ENCODE assay signal across 12 cellular contexts in genomic region chr3:32146669-32147315, GRCh38. TPM values are rescaled to one million over a fixed set of nuclear protein-coding genes. Genes with fewer than 3 reads are reported as not detected.
DNase-seq lines count a peak whose midpoint lies in the region; ATAC-seq, FAIRE-seq and TF ChIP-seq lines count a peak whose summit lies in the region.
"Had no signal": no experiment of that assay in that cellular context is flagged by ENCODE, and none has a peak within 500 bp of the region (broad histone marks: within the 10 kb centered on the region; RNA-seq: fewer than 3 reads in every experiment).

No MANE protein-coding gene starts in this region.

- H2BK20ac ChIP-seq in H1 (ENCODE audit: low read length): no peak overlapping the region

- H3K4me1 ChIP-seq in H1 (replicated peaks in 1 of 4; ENCODE audit: control insufficient read depth in 3 of 4, insufficient read depth in 4 of 4, low read length in 3 of 4): peaks cover 0 to 6% (median 4%) of the 10 kb centered on the region in 4 experiments; a peak in 4 of 7 replicates
- no peaks in the 10 kb centered on the region for H3K4me1 ChIP-seq in ascending aorta
- H3K4me1 ChIP-seq in prostate gland (replicated peaks): no peaks in the 10 kb centered on the region
- H3K4me1 ChIP-seq: body of pancreas had no signal

- no peak overlapping the region for H3K4ac ChIP-seq in H1 (replicated peaks; ENCODE audit: insufficient read length, low read depth, low read length)

- no peaks in the 10 kb centered on the region; the same call in 1 of the 2 replicates for H3K23me2 ChIP-seq in H1 (ENCODE audit: low read depth, low read length)

- H4K8ac ChIP-seq in H1 (ENCODE audit: extremely low read depth, insufficient read depth, low read length): no peak overlapping the region

- POLR2A ChIA-PET in H1 (lab: Charles Lee; ENCODE audit: partially characterized antibody): no interaction called here

- no peak overlapping the region for H2BK12ac ChIP-seq in H1 (ENCODE audit: low read depth, low read length)

- H3K36me3 ChIP-seq in H1 (ENCODE audit: control insufficient read depth in 2 of 4, insufficient read depth in 4 of 4, low read length in 3 of 4) (no peaks in the 10 kb centered on the region), ascending aorta (peaks cover 12 to 55% of the 10 kb centered on the region in 2 donors), prostate gland (no peaks in the 10 kb centered on the region)

- H2BK5ac ChIP-seq in H1 (ENCODE audit: low read depth, low read length): no peak overlapping the region

- H3K9ac ChIP-seq in H1 (replicated peaks in 1 of 4; ENCODE audit: extremely low read depth in 1 of 4, low read depth in 3 of 4, low read length in 3 of 4): no peak overlapping the region

- TF ChIP-seq RAD21 in H1 (IDR thresholded peaks at IDR 0.05 in 1 of 2, conservative IDR thresholded peaks at IDR 0.05 in 1 of 2; ENCODE audit: low read depth in 2 of 2, low read length in 2 of 2): no peak

- H3K56ac ChIP-seq in H1 (replicated peaks; ENCODE audit: insufficient read length, low read depth, low read length): no peak overlapping the region

- H2BK120ac ChIP-seq in H1 (replicated peaks; ENCODE audit: low read depth, low read length): no peak overlapping the region

- no peaks in the 10 kb centered on the region for H3K9me3 ChIP-seq in H1 (ENCODE audit: insufficient read depth in 2 of 2, low read depth in 1 of 2, low read length in 1 of 2)
- H3K9me3 ChIP-seq in ascending aorta: no peaks in the 10 kb centered on the region
- no peaks in the 10 kb centered on the region for H3K9me3 ChIP-seq in prostate gland
- H3K9me3 ChIP-seq: body of pancreas, Caco-2 had no signal

- H2AFZ ChIP-seq in H1 (ENCODE audit: low read length): peak overlapping the region; percentile 63; the same call in 1 of the 2 replicates

- H4K91ac ChIP-seq in H1 (replicated peaks; ENCODE audit: insufficient read length, low read length): no peak overlapping the region

- TF ChIP-seq EP300 in H1 (IDR thresholded peaks at IDR 0.05; ENCODE audit: borderline replicate concordance in 1 of 2, low read depth in 2 of 2, low read length in 2 of 2): no peak

- H2BK15ac ChIP-seq in H1 (ENCODE audit: low read length): no peak overlapping the region

- FAIRE-seq in H1 (lab: Jason Lieb, UNC): no peak

- H3K4me3 ChIP-seq in H1 (ENCODE audit: extremely low read depth in 1 of 4, insufficient read depth in 2 of 4, low read depth in 3 of 4, low read length in 4 of 4) (no peak overlapping the region), ascending aorta (no peak overlapping the region), prostate gland (no peak overlapping the region)
- H3K4me3 ChIP-seq: body of pancreas had no signal

- CTCF ChIA-PET in H1 (lab: Charles Lee; ENCODE audit: partially characterized antibody): no interaction called here

- peaks cover 0 to 2% of the 10 kb centered on the region in 2 experiments for H4K20me1 ChIP-seq in H1 (replicated peaks in 1 of 2; ENCODE audit: control insufficient read depth in 1 of 2, insufficient read depth in 2 of 2, low read length in 2 of 2)

- TF ChIP-seq POLR2A in H1 (IDR thresholded peaks at IDR 0.05; ENCODE audit: control extremely low read depth in 1 of 2, low read depth in 2 of 2, low read length in 2 of 2) (no peak), prostate gland (IDR thresholded peaks at IDR 0.05) (no peak)

- no peak for TF ChIP-seq CTCF in H1 (IDR thresholded peaks at IDR 0.05; ENCODE audit: control extremely low read depth in 1 of 3, insufficient read depth in 1 of 3, low read depth in 1 of 3, low read length in 3 of 3)
- TF ChIP-seq CTCF in ascending aorta (IDR thresholded peaks at IDR 0.05): no peak
- TF ChIP-seq CTCF in prostate gland (IDR thresholded peaks at IDR 0.05): no peak

- ATAC-seq in GM21737 (IDR thresholded peaks at IDR 0.05; ENCODE audit: unreplicated experiment): peak; percentile 65
- no peak for ATAC-seq in GM19324 (IDR thresholded peaks at IDR 0.05; ENCODE audit: low FRiP score, unreplicated experiment)
- ATAC-seq: body of pancreas had no signal

- no peaks in the 10 kb centered on the region for H3K79me1 ChIP-seq in H1 (ENCODE audit: low read depth, low read length)

- H3K27ac ChIP-seq in H1 (ENCODE audit: low read depth, low read length): no peak overlapping the region
- no peak overlapping the region for H3K27ac ChIP-seq in ascending aorta
- no peak overlapping the region for H3K27ac ChIP-seq in prostate gland
- H3K27ac ChIP-seq: body of pancreas had no signal

- intact Hi-C loops in ascending aorta (cut with DNase I): loop anchor here (10.0 kb wide), 1 partner anchor 532 kb away; no protein-coding TSS in a partner anchor
- intact Hi-C loops in prostate gland (cut with DNase I): loop anchor here (10.0 kb wide), 1 partner anchor 612 kb away; the partner anchor contains the start of gene STT3B

- no peaks in the 10 kb centered on the region for H3K27me3 ChIP-seq in H1 (replicated peaks in 1 of 4; ENCODE audit: control insufficient read depth in 3 of 4, extremely low read depth in 1 of 4, insufficient read depth in 3 of 4, low read length in 3 of 4)
- no peaks in the 10 kb centered on the region for H3K27me3 ChIP-seq in ascending aorta
- H3K27me3 ChIP-seq in prostate gland (replicated peaks; ENCODE audit: insufficient read depth): no peaks in the 10 kb centered on the region
- H3K27me3 ChIP-seq: body of pancreas had no signal

- 90% methylated on average over 7 of the region's 7 CpGs; no CpG with 5 or more reads in 1 of the 2 experiments for WGBS in H1 (ENCODE audit: extremely low coverage in 1 of 2, insufficient coverage in 1 of 2, insufficient read length in 1 of 2, insufficient replicate concordance in 2 of 2, low coverage in 1 of 2, low lambda C conversion rate in 2 of 2, missing lambda C conversion rate in 1 of 2), 2 experiments
- WGBS in prostate gland: 70% methylated on average over 7 of the region's 7 CpGs

- no peaks in the 10 kb centered on the region for H3K79me2 ChIP-seq in H1 (ENCODE audit: control insufficient read depth in 1 of 2, insufficient read depth in 2 of 2, low read length in 2 of 2)

- peak; percentile 68 for DNase-seq in NOMO-1 treated with DMSO at 0.1 percent for 48 hours (lab: John Stamatoyannopoulos, UW; ENCODE audit: unreplicated experiment)
- no peak for DNase-seq in H1 (ENCODE audit: low read depth in 1 of 2, low spot score in 2 of 2)
- peak; percentile 75 for DNase-seq in putamen (ENCODE audit: low spot score)
- DNase-seq in ascending aorta (ENCODE audit: low spot score in 2 of 2): no peak
- no peak for DNase-seq in prostate gland (ENCODE audit: low spot score)
- DNase-seq: activated T-cell treated with anti-CD3 and anti-CD28 coated beads, Interleukin-2, amount 50 U/mL, for 24 hours; body of pancreas; Caco-2; erythroblast; NCI-H69 had no signal

- no peak overlapping the region for H4K5ac ChIP-seq in H1 (ENCODE audit: insufficient read length, low read depth, low read length)

- H3K14ac ChIP-seq in H1 (ENCODE audit: insufficient read length): no peak overlapping the region

- no peak overlapping the region for H2AK5ac ChIP-seq in H1 (ENCODE audit: low read depth, low read length)

- H3K18ac ChIP-seq in H1 (ENCODE audit: extremely low read depth, low read length): no peak overlapping the region

- no peak overlapping the region for H3K4me2 ChIP-seq in H1 (ENCODE audit: insufficient read depth in 1 of 2, low read depth in 2 of 2, low read length in 2 of 2)

- H3K23ac ChIP-seq in H1 (ENCODE audit: insufficient read length): no peak overlapping the region

TF ChIP-seq in H1, 55 proteins besides CTCF, POLR2A, EP300 and RAD21 (continues in another document):
- TF ChIP-seq SRF (IDR thresholded peaks at IDR 0.05; ENCODE audit: low read depth, low read length): no peak
- no peak for TF ChIP-seq RXRA (IDR thresholded peaks at IDR 0.05; ENCODE audit: insufficient read depth, low read depth, low read length)
- TF ChIP-seq SIN3A (conservative IDR thresholded peaks at IDR 0.05 in 1 of 2, IDR thresholded peaks at IDR 0.05 in 1 of 2; ENCODE audit: low read depth in 1 of 2, low read length in 2 of 2): no peak
- TF ChIP-seq TAF1 (IDR thresholded peaks at IDR 0.05; ENCODE audit: low read depth, low read length): no peak
- no peak for TF ChIP-seq E2F6 (IDR thresholded peaks at IDR 0.05)
- no peak for TF ChIP-seq SIX5 (IDR thresholded peaks at IDR 0.05; ENCODE audit: low read depth, low read length)
- no peak for TF ChIP-seq TAF7 (optimal IDR thresholded peaks at IDR 0.05; ENCODE audit: borderline replicate concordance, low read depth, low read length)
- TF ChIP-seq RNF2 (IDR thresholded peaks at IDR 0.05; ENCODE audit: borderline replicate concordance, low read depth, low read length, missing control alignments, poor library complexity, severe bottlenecking): no peak
- no peak for TF ChIP-seq CTBP2 (IDR thresholded peaks at IDR 0.05; ENCODE audit: borderline replicate concordance, insufficient read depth, insufficient read length, low read length)
- TF ChIP-seq TBP (IDR thresholded peaks at IDR 0.05; ENCODE audit: low read depth, low read length): no peak
- no peak for TF ChIP-seq ATF3 (IDR thresholded peaks at IDR 0.05; ENCODE audit: insufficient read depth, low read depth, low read length)
- no peak for TF ChIP-seq TEAD4 (IDR thresholded peaks at IDR 0.05; ENCODE audit: low read depth, low read length)

RNA-seq across cellular contexts. Expression of gene GPD1L, which starts 40.4 kb away (rescaled TPM):
- 7.9 and 8.4 TPM in 2 replicates for total RNA-seq in H1 (2021; fragmentation: NEBNext Ultra II Directional; extraction: Animal tissue kit (Norgen Biotek cat#: 25700))
- 1.8 and 2.4 TPM in 2 replicates for polyA plus RNA-seq in H1 (2011; rRNA removed)
- 3.1 TPM for polyA plus RNA-seq in H1 (2011; cell fraction: cytosol; rRNA removed)
- 2.6 TPM for polyA plus RNA-seq in H1 (2011; cell fraction: nucleus; rRNA removed)
- 2.7 to 4.9 TPM (median 4.1 TPM) in 4 replicates for polyA plus RNA-seq in H1 (2012, experiment 1 of 2)
- 0.60 TPM for polyA plus RNA-seq in H1 (2012, experiment 2 of 2)
- 3.0 TPM for polyA plus RNA-seq in H1 (2013, experiment 1 of 2)
- polyA plus RNA-seq in H1 (2013, experiment 2 of 2): 3.2 TPM
- 4.1 and 4.3 TPM in 2 replicates for polyA minus RNA-seq in H1 (2011; rRNA and poly(A)+ RNA removed)
- 6.3 TPM for polyA minus RNA-seq in H1 (2011; cell fraction: cytosol; rRNA and poly(A)+ RNA removed)
- polyA minus RNA-seq in H1 (2011; cell fraction: nucleus; rRNA and poly(A)+ RNA removed): 1.5 TPM
- total RNA-seq in ascending aorta (14.4 TPM), prostate gland (10 to 100 TPM; 50.4 to 70.8 TPM)

Comparison
In these comparisons a context has a peak if more than half of its experiments do, and no peak if none do; other contexts are left out.
1. DNase-seq: peak in NOMO-1 treated with DMSO at 0.1 percent for 48 hours (single experiment) and putamen (single experiment); none in H1 (0 of 2), ascending aorta (0 of 2) and prostate gland (single experiment).